1 cellular context compared by ENCODE assay signal in the genomic region with DNA sequence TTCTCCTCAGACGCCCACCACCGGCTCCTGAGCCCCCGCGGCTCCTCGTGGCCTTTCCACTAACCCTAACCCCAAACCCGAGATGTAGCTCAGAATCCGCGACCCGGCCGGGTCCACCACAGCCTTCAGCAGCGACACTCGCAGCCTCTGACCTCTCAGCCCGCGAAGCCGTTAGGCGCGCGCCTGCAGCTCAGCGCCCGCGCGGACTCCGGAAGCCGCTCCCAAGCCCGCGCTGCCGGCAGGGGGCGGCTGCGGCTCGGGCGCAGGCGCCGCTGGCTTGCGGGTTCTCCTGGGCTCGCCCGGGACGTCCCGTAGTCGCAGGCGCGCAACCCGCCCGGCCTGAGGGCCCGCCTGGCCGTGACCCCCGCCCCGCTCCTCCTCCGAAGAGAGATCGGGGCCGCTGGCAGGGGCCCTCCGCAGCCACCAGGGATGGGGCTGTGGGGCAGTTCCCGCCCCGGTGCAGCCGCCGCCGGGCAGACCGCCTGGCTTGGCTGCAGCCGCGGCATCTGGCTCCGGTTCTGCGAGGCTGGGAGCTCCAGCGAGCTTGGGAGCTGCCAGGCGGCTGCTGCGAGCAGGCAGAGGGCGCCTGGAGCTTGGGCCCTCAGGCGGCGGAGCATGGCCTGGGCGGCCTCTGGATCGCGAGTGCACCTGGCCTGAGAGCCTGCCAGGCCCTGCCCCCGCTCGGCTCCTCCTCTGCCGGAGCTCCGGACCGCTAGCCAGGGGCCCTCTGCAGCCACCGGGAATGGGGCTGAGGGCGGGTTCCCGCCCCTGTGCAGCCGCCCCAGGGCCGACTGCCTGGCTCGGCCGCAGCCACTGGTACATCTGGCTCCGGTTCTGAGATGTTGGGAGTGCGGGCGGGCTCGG.
TF ChIP-seq lines count a peak whose summit lies in the region.

No MANE protein-coding gene starts in this region.

TF ChIP-seq in K562, 482 proteins besides CTCF, POLR2A, EP300 and RAD21 (continued from another document and continues in another):
- no peak for TF ChIP-seq SP2 (IDR thresholded peaks at IDR 0.05; ENCODE audit: extremely low read depth, low read depth, low read length, poor library complexity, severe bottlenecking)
- TF ChIP-seq ZNF830 (CRISPR knock-in tag; IDR thresholded peaks at IDR 0.05), result no peak
- no peak for TF ChIP-seq NUFIP1 (IDR thresholded peaks at IDR 0.05; ENCODE audit: partially characterized antibody)
- TF ChIP-seq, protein P1, sequence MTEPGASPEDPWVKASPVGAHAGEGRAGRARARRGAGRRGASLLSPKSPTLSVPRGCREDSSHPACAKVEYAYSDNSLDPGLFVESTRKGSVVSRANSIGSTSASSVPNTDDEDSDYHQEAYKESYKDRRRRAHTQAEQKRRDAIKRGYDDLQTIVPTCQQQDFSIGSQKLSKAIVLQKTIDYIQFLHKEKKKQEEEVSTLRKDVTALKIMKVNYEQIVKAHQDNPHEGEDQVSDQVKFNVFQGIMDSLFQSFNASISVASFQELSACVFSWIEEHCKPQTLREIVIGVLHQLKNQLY (CRISPR knock-in tag; conservative IDR thresholded peaks at IDR 0.05), result no peak
- TF ChIP-seq, protein P2, sequence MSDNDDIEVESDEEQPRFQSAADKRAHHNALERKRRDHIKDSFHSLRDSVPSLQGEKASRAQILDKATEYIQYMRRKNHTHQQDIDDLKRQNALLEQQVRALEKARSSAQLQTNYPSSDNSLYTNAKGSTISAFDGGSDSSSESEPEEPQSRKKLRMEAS (CRISPR knock-in tag; IDR thresholded peaks at IDR 0.05), result peak; percentile 72
- TF ChIP-seq, protein P3, sequence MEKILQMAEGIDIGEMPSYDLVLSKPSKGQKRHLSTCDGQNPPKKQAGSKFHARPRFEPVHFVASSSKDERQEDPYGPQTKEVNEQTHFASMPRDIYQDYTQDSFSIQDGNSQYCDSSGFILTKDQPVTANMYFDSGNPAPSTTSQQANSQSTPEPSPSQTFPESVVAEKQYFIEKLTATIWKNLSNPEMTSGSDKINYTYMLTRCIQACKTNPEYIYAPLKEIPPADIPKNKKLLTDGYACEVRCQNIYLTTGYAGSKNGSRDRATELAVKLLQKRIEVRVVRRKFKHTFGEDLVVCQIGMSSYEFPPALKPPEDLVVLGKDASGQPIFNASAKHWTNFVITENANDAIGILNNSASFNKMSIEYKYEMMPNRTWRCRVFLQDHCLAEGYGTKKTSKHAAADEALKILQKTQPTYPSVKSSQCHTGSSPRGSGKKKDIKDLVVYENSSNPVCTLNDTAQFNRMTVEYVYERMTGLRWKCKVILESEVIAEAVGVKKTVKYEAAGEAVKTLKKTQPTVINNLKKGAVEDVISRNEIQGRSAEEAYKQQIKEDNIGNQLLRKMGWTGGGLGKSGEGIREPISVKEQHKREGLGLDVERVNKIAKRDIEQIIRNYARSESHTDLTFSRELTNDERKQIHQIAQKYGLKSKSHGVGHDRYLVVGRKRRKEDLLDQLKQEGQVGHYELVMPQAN (IDR thresholded peaks at IDR 0.05; ENCODE audit: borderline replicate concordance), result 0 out of 2 replicates have a peak, but pooled peaks have one; percentile 29
- TF ChIP-seq NCOA1 (IDR thresholded peaks at IDR 0.05; ENCODE audit: low read depth), result 0 out of 2 replicates have a peak, but pooled peaks have one; percentile 29
- TF ChIP-seq ZNF174 (CRISPR knock-in tag; IDR thresholded peaks at IDR 0.05), result no peak
- TF ChIP-seq ZNF324 (CRISPR knock-in tag; IDR thresholded peaks at IDR 0.05), result no peak
- no peak for TF ChIP-seq POLR3A (IDR thresholded peaks at IDR 0.05; ENCODE audit: borderline replicate concordance, extremely low read depth, insufficient read depth, insufficient read length)
- no peak for TF ChIP-seq ZBED1 (IDR thresholded peaks at IDR 0.05)
- no peak for TF ChIP-seq FOXJ2 (tag; IDR thresholded peaks at IDR 0.05)
- TF ChIP-seq KAT2B (IDR thresholded peaks at IDR 0.05; ENCODE audit: low read depth, low read length), result no peak
- no peak for TF ChIP-seq MCM3 (IDR thresholded peaks at IDR 0.05)
- TF ChIP-seq, protein P4, sequence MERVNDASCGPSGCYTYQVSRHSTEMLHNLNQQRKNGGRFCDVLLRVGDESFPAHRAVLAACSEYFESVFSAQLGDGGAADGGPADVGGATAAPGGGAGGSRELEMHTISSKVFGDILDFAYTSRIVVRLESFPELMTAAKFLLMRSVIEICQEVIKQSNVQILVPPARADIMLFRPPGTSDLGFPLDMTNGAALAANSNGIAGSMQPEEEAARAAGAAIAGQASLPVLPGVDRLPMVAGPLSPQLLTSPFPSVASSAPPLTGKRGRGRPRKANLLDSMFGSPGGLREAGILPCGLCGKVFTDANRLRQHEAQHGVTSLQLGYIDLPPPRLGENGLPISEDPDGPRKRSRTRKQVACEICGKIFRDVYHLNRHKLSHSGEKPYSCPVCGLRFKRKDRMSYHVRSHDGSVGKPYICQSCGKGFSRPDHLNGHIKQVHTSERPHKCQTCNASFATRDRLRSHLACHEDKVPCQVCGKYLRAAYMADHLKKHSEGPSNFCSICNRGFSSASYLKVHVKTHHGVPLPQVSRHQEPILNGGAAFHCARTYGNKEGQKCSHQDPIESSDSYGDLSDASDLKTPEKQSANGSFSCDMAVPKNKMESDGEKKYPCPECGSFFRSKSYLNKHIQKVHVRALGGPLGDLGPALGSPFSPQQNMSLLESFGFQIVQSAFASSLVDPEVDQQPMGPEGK (CRISPR knock-in tag; IDR thresholded peaks at IDR 0.05; ENCODE audit: borderline replicate concordance), result no peak
- TF ChIP-seq EZH2 (IDR thresholded peaks at IDR 0.05; ENCODE audit: borderline replicate concordance, low read depth, low read length), result no peak
- TF ChIP-seq TAF15 (IDR thresholded peaks at IDR 0.05; ENCODE audit: low read depth, low read length), result no peak
- TF ChIP-seq SOX6 (IDR thresholded peaks at IDR 0.05), result peak; percentile 49; the same call in 1 of the 2 replicates
- TF ChIP-seq, protein P5, sequence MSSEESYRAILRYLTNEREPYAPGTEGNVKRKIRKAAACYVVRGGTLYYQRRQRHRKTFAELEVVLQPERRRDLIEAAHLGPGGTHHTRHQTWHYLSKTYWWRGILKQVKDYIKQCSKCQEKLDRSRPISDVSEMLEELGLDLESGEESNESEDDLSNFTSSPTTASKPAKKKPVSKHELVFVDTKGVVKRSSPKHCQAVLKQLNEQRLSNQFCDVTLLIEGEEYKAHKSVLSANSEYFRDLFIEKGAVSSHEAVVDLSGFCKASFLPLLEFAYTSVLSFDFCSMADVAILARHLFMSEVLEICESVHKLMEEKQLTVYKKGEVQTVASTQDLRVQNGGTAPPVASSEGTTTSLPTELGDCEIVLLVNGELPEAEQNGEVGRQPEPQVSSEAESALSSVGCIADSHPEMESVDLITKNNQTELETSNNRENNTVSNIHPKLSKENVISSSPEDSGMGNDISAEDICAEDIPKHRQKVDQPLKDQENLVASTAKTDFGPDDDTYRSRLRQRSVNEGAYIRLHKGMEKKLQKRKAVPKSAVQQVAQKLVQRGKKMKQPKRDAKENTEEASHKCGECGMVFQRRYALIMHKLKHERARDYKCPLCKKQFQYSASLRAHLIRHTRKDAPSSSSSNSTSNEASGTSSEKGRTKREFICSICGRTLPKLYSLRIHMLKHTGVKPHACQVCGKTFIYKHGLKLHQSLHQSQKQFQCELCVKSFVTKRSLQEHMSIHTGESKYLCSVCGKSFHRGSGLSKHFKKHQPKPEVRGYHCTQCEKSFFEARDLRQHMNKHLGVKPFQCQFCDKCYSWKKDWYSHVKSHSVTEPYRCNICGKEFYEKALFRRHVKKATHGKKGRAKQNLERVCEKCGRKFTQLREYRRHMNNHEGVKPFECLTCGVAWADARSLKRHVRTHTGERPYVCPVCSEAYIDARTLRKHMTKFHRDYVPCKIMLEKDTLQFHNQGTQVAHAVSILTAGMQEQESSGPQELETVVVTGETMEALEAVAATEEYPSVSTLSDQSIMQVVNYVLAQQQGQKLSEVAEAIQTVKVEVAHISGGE (CRISPR knock-in tag; IDR thresholded peaks at IDR 0.05), result peak in 1 of 3 experiments; percentile 43; a peak in 1 of 6 replicates
- 0 out of 2 replicates have a peak, but pooled peaks have one; percentile 14 for TF ChIP-seq NFIC (IDR thresholded peaks at IDR 0.05)
- no peak for TF ChIP-seq MTF1 (CRISPR knock-in tag; IDR thresholded peaks at IDR 0.05; ENCODE audit: borderline replicate concordance)
- TF ChIP-seq HSF4 (CRISPR knock-in tag; IDR thresholded peaks at IDR 0.05; ENCODE audit: borderline replicate concordance), result no peak
- no peak for TF ChIP-seq U2AF2 (optimal IDR thresholded peaks at IDR 0.05; ENCODE audit: low read depth, low read length)
- TF ChIP-seq, protein P6, sequence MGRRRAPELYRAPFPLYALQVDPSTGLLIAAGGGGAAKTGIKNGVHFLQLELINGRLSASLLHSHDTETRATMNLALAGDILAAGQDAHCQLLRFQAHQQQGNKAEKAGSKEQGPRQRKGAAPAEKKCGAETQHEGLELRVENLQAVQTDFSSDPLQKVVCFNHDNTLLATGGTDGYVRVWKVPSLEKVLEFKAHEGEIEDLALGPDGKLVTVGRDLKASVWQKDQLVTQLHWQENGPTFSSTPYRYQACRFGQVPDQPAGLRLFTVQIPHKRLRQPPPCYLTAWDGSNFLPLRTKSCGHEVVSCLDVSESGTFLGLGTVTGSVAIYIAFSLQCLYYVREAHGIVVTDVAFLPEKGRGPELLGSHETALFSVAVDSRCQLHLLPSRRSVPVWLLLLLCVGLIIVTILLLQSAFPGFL (CRISPR knock-in tag; IDR thresholded peaks at IDR 0.05), result 0 out of 2 replicates have a peak, but pooled peaks have one; percentile 31
- TF ChIP-seq, protein P7, sequence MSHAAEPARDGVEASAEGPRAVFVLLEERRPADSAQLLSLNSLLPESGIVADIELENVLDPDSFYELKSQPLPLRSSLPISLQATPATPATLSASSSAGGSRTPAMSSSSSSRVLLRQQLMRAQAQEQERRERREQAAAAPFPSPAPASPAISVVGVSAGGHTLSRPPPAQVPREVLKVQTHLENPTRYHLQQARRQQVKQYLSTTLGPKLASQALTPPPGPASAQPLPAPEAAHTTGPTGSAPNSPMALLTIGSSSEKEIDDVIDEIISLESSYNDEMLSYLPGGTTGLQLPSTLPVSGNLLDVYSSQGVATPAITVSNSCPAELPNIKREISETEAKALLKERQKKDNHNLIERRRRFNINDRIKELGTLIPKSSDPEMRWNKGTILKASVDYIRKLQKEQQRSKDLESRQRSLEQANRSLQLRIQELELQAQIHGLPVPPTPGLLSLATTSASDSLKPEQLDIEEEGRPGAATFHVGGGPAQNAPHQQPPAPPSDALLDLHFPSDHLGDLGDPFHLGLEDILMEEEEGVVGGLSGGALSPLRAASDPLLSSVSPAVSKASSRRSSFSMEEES (CRISPR knock-in tag; IDR thresholded peaks at IDR 0.05), result no peak
- no peak for TF ChIP-seq ZFP1 (CRISPR knock-in tag; IDR thresholded peaks at IDR 0.05)
- TF ChIP-seq ZNF274 (IDR thresholded peaks at IDR 0.05; ENCODE audit: borderline replicate concordance, low read depth, low read length), result no peak
- no peak for TF ChIP-seq TCF7 (IDR thresholded peaks at IDR 0.05; ENCODE audit: borderline replicate concordance)
- peak; percentile 29; the same call in 1 of the 2 replicates for TF ChIP-seq NFXL1 (CRISPR knock-in tag; IDR thresholded peaks at IDR 0.05)
- no peak for TF ChIP-seq BRD9 (IDR thresholded peaks at IDR 0.05; ENCODE audit: low read depth, partially characterized antibody)
- peak in 1 of 2 experiments; percentile 78; a peak in 2 of 4 replicates for TF ChIP-seq MAZ (CRISPR knock-in tag; conservative IDR thresholded peaks at IDR 0.05 in 1 of 2, IDR thresholded peaks at IDR 0.05 in 1 of 2)
- no peak for TF ChIP-seq HNRNPK (IDR thresholded peaks at IDR 0.05; ENCODE audit: low read depth, low read length, poor library complexity, severe bottlenecking)
- no peak for TF ChIP-seq TCF7L2 (IDR thresholded peaks at IDR 0.05; ENCODE audit: low read depth, low read length)
- TF ChIP-seq, protein P8, sequence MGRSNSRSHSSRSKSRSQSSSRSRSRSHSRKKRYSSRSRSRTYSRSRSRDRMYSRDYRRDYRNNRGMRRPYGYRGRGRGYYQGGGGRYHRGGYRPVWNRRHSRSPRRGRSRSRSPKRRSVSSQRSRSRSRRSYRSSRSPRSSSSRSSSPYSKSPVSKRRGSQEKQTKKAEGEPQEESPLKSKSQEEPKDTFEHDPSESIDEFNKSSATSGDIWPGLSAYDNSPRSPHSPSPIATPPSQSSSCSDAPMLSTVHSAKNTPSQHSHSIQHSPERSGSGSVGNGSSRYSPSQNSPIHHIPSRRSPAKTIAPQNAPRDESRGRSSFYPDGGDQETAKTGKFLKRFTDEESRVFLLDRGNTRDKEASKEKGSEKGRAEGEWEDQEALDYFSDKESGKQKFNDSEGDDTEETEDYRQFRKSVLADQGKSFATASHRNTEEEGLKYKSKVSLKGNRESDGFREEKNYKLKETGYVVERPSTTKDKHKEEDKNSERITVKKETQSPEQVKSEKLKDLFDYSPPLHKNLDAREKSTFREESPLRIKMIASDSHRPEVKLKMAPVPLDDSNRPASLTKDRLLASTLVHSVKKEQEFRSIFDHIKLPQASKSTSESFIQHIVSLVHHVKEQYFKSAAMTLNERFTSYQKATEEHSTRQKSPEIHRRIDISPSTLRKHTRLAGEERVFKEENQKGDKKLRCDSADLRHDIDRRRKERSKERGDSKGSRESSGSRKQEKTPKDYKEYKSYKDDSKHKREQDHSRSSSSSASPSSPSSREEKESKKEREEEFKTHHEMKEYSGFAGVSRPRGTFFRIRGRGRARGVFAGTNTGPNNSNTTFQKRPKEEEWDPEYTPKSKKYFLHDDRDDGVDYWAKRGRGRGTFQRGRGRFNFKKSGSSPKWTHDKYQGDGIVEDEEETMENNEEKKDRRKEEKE (IDR thresholded peaks at IDR 0.05; ENCODE audit: borderline replicate concordance in 1 of 2, control insufficient read depth in 1 of 2, low read depth in 2 of 2, low read length in 1 of 2), result no peak
- TF ChIP-seq, protein P9, sequence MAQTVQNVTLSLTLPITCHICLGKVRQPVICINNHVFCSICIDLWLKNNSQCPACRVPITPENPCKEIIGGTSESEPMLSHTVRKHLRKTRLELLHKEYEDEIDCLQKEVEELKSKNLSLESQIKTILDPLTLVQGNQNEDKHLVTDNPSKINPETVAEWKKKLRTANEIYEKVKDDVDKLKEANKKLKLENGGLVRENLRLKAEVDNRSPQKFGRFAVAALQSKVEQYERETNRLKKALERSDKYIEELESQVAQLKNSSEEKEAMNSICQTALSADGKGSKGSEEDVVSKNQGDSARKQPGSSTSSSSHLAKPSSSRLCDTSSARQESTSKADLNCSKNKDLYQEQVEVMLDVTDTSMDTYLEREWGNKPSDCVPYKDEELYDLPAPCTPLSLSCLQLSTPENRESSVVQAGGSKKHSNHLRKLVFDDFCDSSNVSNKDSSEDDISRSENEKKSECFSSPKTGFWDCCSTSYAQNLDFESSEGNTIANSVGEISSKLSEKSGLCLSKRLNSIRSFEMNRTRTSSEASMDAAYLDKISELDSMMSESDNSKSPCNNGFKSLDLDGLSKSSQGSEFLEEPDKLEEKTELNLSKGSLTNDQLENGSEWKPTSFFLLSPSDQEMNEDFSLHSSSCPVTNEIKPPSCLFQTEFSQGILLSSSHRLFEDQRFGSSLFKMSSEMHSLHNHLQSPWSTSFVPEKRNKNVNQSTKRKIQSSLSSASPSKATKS (CRISPR knock-in tag; IDR thresholded peaks at IDR 0.05), result no peak
